Comparison of ENCODE assay signal across 8 cellular contexts in genomic region chr3:122563717-122564025, GRCh38. TPM values are rescaled to one million over a fixed set of nuclear protein-coding genes. Genes with fewer than 3 reads are reported as not detected.
DNase-seq lines count a peak whose midpoint lies in the region; ATAC-seq, FAIRE-seq and TF ChIP-seq lines count a peak whose summit lies in the region.

No MANE protein-coding gene starts in this region.

- H4K20me1 ChIP-seq in astrocyte (ENCODE audit: insufficient read depth, low read length) = no peaks in the 10 kb centered on the region

- peak overlapping the region; percentile 94 for H3K4me2 ChIP-seq in astrocyte (ENCODE audit: low read length)

- H2AFZ ChIP-seq in astrocyte (ENCODE audit: low read depth, low read length) = peak overlapping the region; percentile 93

- H3K36me3 Mint-ChIP-seq in astrocyte (ENCODE audit: low read depth, unreplicated experiment) = peaks cover 30% of the 10 kb centered on the region

- peaks cover 6% of the 10 kb centered on the region for H3K79me2 ChIP-seq in astrocyte (ENCODE audit: insufficient read depth, low read length)

- H3K27me3 Mint-ChIP-seq in astrocyte (ENCODE audit: low read depth, unreplicated experiment) = no peaks in the 10 kb centered on the region

- H3K4me3 ChIP-seq in astrocyte (ENCODE audit: insufficient read depth, low read depth, low read length) = peak overlapping the region; percentile 79
- peak overlapping the region; percentile 80 for H3K4me3 ChIP-seq in kidney epithelial cell (ENCODE audit: low read depth, low read length)

- no peak for TF ChIP-seq CTCF in astrocyte (IDR thresholded peaks at IDR 0.05; ENCODE audit: insufficient read depth, low read depth, low read length)
- TF ChIP-seq CTCF in kidney epithelial cell (IDR thresholded peaks at IDR 0.05; ENCODE audit: insufficient read depth, low read length, poor library complexity, severe bottlenecking) = no peak

- H3K36me3 ChIP-seq in astrocyte (ENCODE audit: insufficient read depth, low read length) = peaks cover 8% of the 10 kb centered on the region
- H3K36me3 ChIP-seq in kidney epithelial cell (ENCODE audit: control insufficient read depth, insufficient read depth, low read length) = peaks cover 5% of the 10 kb centered on the region

- no peak for FAIRE-seq in astrocyte (lab: Jason Lieb, UNC)

- H3K9me3 Mint-ChIP-seq in astrocyte (ENCODE audit: unreplicated experiment) = no peaks in the 10 kb centered on the region

- H3K4me1 Mint-ChIP-seq in astrocyte (ENCODE audit: low read depth, unreplicated experiment) = peaks cover 39% of the 10 kb centered on the region

- peak overlapping the region; percentile 98 for H3K27ac Mint-ChIP-seq in astrocyte (ENCODE audit: unreplicated experiment)

- no peaks in the 10 kb centered on the region for H3K9me3 ChIP-seq in astrocyte (ENCODE audit: insufficient read depth, low read depth, low read length)

- H3K9ac ChIP-seq in astrocyte (ENCODE audit: low read length) = peak overlapping the region; percentile 89

- DNase-seq in NCI-H1417 (lab: John Stamatoyannopoulos, UW) (peak in 2 of 3 experiments; percentile 49 to 67), NCI-H1417 treated with DMSO at 0.1 percent for 48 hours (lab: John Stamatoyannopoulos, UW) (no peak), M059J (ENCODE audit: low read depth) (peak; percentile 41), astrocyte (ENCODE audit: low read depth) (no peak), kidney epithelial cell (ENCODE audit: low read depth) (no peak), KG1 (lab: John Stamatoyannopoulos, UW) (no peak)
- DNase-seq in stimulated activated naive CD8-positive, alpha-beta T cell treated with anti-CD3 and anti-CD28 coated beads, Interleukin-15, Interleukin-2, amounts not matched to agents 100 U/mL and 50 U/mL, for 24 hours = peak; percentile 27

- H3K4me3 Mint-ChIP-seq in astrocyte (ENCODE audit: unreplicated experiment) = peak overlapping the region; percentile 95

- H3K27me3 ChIP-seq in astrocyte (ENCODE audit: insufficient read depth, low read length) (no peaks in the 10 kb centered on the region), kidney epithelial cell (ENCODE audit: control insufficient read depth, insufficient read depth, low read length) (no peaks in the 10 kb centered on the region)

- no peak for ATAC-seq in stimulated activated naive CD8-positive, alpha-beta T cell treated with anti-CD3 and anti-CD28 coated beads, Interleukin-15, Interleukin-2, amounts not matched to agents 100 U/mL and 50 U/mL, for 24 hours
- no peak for ATAC-seq in esophagus mucosa

- H3K4me1 ChIP-seq in astrocyte (ENCODE audit: insufficient read depth, low read length) = peaks cover 5% of the 10 kb centered on the region

- H3K27ac ChIP-seq in astrocyte (ENCODE audit: low read depth, low read length) = peak overlapping the region; percentile 73

RNA-seq across cellular contexts. Expression of gene PARP9, which starts 0.4 kb away (rescaled TPM):
- total RNA-seq in M059J (2014; rRNA removed; shearing (Covaris generic)) = 143 and 192 TPM in 2 replicates
- total RNA-seq in astrocyte = 74.1 and 86.0 TPM in 2 replicates
- 15.8 and 19.4 TPM in 2 replicates for total RNA-seq in kidney epithelial cell
- total RNA-seq in esophagus mucosa = 27.5 TPM

RNA-seq across cellular contexts. Expression of gene DTX3L, which starts 0.5 kb away (rescaled TPM):
- total RNA-seq in M059J (2014; rRNA removed; shearing (Covaris generic)) = 109 and 174 TPM in 2 replicates
- total RNA-seq in astrocyte = 81.2 and 86.3 TPM in 2 replicates
- 42.9 and 46.8 TPM in 2 replicates for total RNA-seq in kidney epithelial cell
- 28.5 TPM for total RNA-seq in esophagus mucosa

RNA-seq across cellular contexts. Expression of gene PARP15, which starts 13.8 kb away (rescaled TPM):
- total RNA-seq in M059J (2014; rRNA removed; shearing (Covaris generic)) = 0.20 TPM in 1 of 2 replicates, not detected in the other
- total RNA-seq in astrocyte (0.09 and 0.22 TPM in 2 replicates), kidney epithelial cell (under 0.01 TPM in 1 of 2 replicates, not detected in the other), esophagus mucosa (0.56 TPM)

RNA-seq across cellular contexts. Expression of gene KPNA1, which starts 48.9 kb away (rescaled TPM):
- 40.8 and 65.1 TPM in 2 replicates for total RNA-seq in M059J (2014; rRNA removed; shearing (Covaris generic))
- total RNA-seq in astrocyte = 160 and 165 TPM in 2 replicates
- total RNA-seq in kidney epithelial cell = 46.0 and 48.1 TPM in 2 replicates
- total RNA-seq in esophagus mucosa = 54.2 TPM

Comparison
In these comparisons a context has a peak if more than half of its experiments do, and no peak if none do; other contexts are left out.
1. DNase-seq: peak in NCI-H1417 (2 of 3), M059J (single experiment) and stimulated activated naive CD8-positive, alpha-beta T cell treated with anti-CD3 and anti-CD28 coated beads, Interleukin-15, Interleukin-2, amounts not matched to agents 100 U/mL and 50 U/mL, for 24 hours (single experiment); none in NCI-H1417 treated with DMSO at 0.1 percent for 48 hours (single experiment), astrocyte (single experiment), kidney epithelial cell (single experiment) and KG1 (single experiment).